ENCODE assay signal across 7 cellular contexts in the genomic region with DNA sequence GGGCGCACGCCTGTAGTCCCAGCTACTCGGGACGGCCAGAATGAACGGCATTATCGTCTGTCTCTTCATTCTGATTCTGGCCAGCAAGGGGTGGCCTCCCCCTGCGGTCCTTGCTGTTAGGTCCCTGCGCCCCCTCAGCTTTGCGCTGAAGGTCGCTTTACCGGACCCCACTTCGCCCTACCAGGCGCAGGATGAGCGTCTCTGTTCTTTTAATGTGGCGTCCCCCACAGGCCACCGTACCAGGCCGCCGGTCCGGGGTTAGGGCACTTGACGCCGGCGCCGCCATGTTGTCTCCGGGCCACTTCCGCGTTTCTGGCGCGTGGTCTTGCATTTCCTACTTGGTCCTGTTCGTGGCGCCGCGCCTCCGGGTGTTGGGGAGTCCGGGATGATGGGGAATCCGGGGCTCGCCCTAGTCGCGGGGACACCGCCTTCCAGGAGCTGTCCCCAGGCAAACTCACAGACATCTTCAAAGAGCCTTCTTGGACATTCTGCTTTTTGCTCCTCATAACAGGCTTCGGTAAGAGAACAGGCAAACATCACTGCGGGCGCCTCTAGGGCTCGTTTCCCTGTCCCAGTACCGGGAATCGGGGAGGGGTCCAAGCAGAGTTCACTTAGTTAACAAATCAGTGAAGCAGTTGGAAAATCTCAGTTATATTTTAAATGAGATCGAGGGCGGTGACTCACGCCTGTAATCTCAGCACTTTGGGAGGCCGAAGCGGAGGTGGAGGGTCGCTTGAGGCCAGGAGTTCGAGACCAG. TPM values are rescaled to one million over a fixed set of nuclear protein-coding genes. Genes with fewer than 3 reads are reported as not detected.
DNase-seq lines count a peak whose midpoint lies in the region; ATAC-seq, FAIRE-seq and TF ChIP-seq lines count a peak whose summit lies in the region.

No MANE protein-coding gene starts in this region.

- peak overlapping the region; percentile 92 for H3K4me2 ChIP-seq in GM12878 (ENCODE audit: control insufficient read depth, insufficient read depth)

- peak overlapping the region; percentile 81 for H3K9ac ChIP-seq in GM12878 (ENCODE audit: control insufficient read depth, insufficient read depth, low read length)

- H2AFZ ChIP-seq in GM12878 (ENCODE audit: control insufficient read depth, low read depth, low read length), result peak overlapping the region; percentile 98

- no peaks in the 10 kb centered on the region; the same call in 1 of the 2 replicates for H3K79me2 ChIP-seq in GM12878 (ENCODE audit: control insufficient read depth, insufficient read depth, low read length)

- SMC1A ChIA-PET in GM12878 (lab: Charles Lee; ENCODE audit: uncharacterized antibody, unreplicated experiment), result interaction anchor here (0.6 to 3.1 kb wide), 17 partner anchors 9 to 803 kb away, joined by 3 to 24 read pairs (median 4); a partner anchor contains a TSS

- BruUV-seq in GM12878 (replicated peaks; lab: Mats Ljungman, UMichigan), result TSS peak; percentile 90

- TF ChIP-seq RAD21 in GM12878 (IDR thresholded peaks at IDR 0.05; ENCODE audit: insufficient read depth, low read depth, low read length), result peak; percentile 82

- peak; percentile 85 for ATAC-seq in GM18511 (IDR thresholded peaks at IDR 0.05; ENCODE audit: unreplicated experiment)
- ATAC-seq in HG03039 (IDR thresholded peaks at IDR 0.05; ENCODE audit: unreplicated experiment), result peak; percentile 97
- ATAC-seq in GM12878, result peak; percentile 93

- no peaks in the 10 kb centered on the region for H3K27me3 ChIP-seq in GM12878 (replicated peaks in 1 of 2; ENCODE audit: control insufficient read depth in 2 of 2, insufficient read depth in 2 of 2, low read length in 1 of 2)

- no peaks in the 10 kb centered on the region for H3K36me3 ChIP-seq in GM12878 (ENCODE audit: control insufficient read depth in 2 of 2, insufficient read depth in 2 of 2, low read length in 1 of 2)

- H3K4me3 ChIP-seq in GM12878 (peak overlapping the region; percentile 90), retinal pigment epithelial cell (ENCODE audit: low read length) (peak overlapping the region; percentile 72)

- peaks cover 6% of the 10 kb centered on the region for H3K4me1 ChIP-seq in GM12878 (ENCODE audit: control insufficient read depth, insufficient read depth, low read length)

- FAIRE-seq in GM12878 (lab: Jason Lieb, UNC), result peak; percentile 95

- TF ChIP-seq EP300 in GM12878 (IDR thresholded peaks at IDR 0.05; ENCODE audit: borderline replicate concordance in 1 of 2, control insufficient read depth in 1 of 2, low read depth in 2 of 2, low read length in 2 of 2), result no peak

- H4K20me1 ChIP-seq in GM12878 (ENCODE audit: control insufficient read depth, insufficient read depth), result no peaks in the 10 kb centered on the region

- POLR2A ChIA-PET in GM12878 (lab: Charles Lee), result interaction anchor here (0.6 to 1.0 kb wide), 2 partner anchors 8 to 225 kb away, joined by 3 to 5 read pairs; a partner anchor contains a TSS

- RAD21 ChIA-PET in GM12878 (lab: Charles Lee; ENCODE audit: unreplicated experiment), result interaction anchor here (0.9 to 2.5 kb wide), 15 partner anchors 8 to 492 kb away, joined by 3 to 14 read pairs (median 4); a partner anchor contains a TSS

- no peaks in the 10 kb centered on the region for H3K9me3 ChIP-seq in GM12878 (replicated peaks; ENCODE audit: control insufficient read depth, insufficient read depth, low read length)

- intact Hi-C loops in GM12878 (cut with micrococcal nuclease; ENCODE audit: unreplicated experiment), result loop anchor here (1.0 to 10.0 kb wide), 8 partner anchors 9 to 485 kb away; a partner anchor contains a TSS

- 1% methylated on average over 46 of the region's 52 CpGs for WGBS in GM12878 (ENCODE audit: insufficient coverage, insufficient replicate concordance, low lambda C conversion rate, missing lambda C conversion rate)

- H3K27ac ChIP-seq in GM12878 (ENCODE audit: control insufficient read depth, insufficient read depth), result peak overlapping the region; percentile 87

- CTCF ChIA-PET in GM12878 (lab: Yijun Ruan, JAX), result interaction anchor here (0.9 to 3.6 kb wide), 16 partner anchors 8 to 927 kb away, joined by 3 to 15 read pairs (median 5); a partner anchor contains a TSS

- in situ Hi-C loops in GM12878 (cut with MboI), result loop anchor here (25.0 kb wide), 1 partner anchor 207 kb away; no protein-coding TSS in a partner anchor

- peak; percentile 59 for DNase-seq in NCI-H2029 treated with DMSO at 0.1 percent for 48 hours (lab: John Stamatoyannopoulos, UW)
- peak; percentile 62 for DNase-seq in T1000 (lab: John Stamatoyannopoulos, UW)
- peak; percentile 65 for DNase-seq in GM12878 (ENCODE audit: low read depth, low spot score)
- DNase-seq in hypothalamus (lab: John Stamatoyannopoulos, UW), result peak; percentile 55 to 97 (median 93)
- peak; percentile 84 for DNase-seq in retinal pigment epithelial cell (ENCODE audit: low read depth)

- peak; percentile 74 for TF ChIP-seq POLR2A in GM12878 (IDR thresholded peaks at IDR 0.05; ENCODE audit: low read depth, low read length)

- TF ChIP-seq CTCF in GM12878 (IDR thresholded peaks at IDR 0.05 in 2 of 3, conservative IDR thresholded peaks at IDR 0.05 in 1 of 3; ENCODE audit: control insufficient read depth in 2 of 3, extremely low read depth in 1 of 3, insufficient read depth in 1 of 3, low read depth in 3 of 3, low read length in 3 of 3) (peak; percentile 74 to 81 (median 78)), retinal pigment epithelial cell (conservative IDR thresholded peaks at IDR 0.05; ENCODE audit: low read depth, low read length) (peak; percentile 65)

TF ChIP-seq in GM12878, 131 proteins besides CTCF, POLR2A, EP300 and RAD21 (continues in another document):
- TF ChIP-seq, protein P1, sequence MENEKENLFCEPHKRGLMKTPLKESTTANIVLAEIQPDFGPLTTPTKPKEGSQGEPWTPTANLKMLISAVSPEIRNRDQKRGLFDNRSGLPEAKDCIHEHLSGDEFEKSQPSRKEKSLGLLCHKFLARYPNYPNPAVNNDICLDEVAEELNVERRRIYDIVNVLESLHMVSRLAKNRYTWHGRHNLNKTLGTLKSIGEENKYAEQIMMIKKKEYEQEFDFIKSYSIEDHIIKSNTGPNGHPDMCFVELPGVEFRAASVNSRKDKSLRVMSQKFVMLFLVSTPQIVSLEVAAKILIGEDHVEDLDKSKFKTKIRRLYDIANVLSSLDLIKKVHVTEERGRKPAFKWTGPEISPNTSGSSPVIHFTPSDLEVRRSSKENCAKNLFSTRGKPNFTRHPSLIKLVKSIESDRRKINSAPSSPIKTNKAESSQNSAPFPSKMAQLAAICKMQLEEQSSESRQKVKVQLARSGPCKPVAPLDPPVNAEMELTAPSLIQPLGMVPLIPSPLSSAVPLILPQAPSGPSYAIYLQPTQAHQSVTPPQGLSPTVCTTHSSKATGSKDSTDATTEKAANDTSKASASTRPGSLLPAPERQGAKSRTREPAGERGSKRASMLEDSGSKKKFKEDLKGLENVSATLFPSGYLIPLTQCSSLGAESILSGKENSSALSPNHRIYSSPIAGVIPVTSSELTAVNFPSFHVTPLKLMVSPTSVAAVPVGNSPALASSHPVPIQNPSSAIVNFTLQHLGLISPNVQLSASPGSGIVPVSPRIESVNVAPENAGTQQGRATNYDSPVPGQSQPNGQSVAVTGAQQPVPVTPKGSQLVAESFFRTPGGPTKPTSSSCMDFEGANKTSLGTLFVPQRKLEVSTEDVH (IDR thresholded peaks at IDR 0.05; ENCODE audit: low read depth, partially characterized antibody), result peak; percentile 48
- no peak for TF ChIP-seq RAD51 (IDR thresholded peaks at IDR 0.05)
- TF ChIP-seq CHD1 (IDR thresholded peaks at IDR 0.05; ENCODE audit: low read depth, low read length), result no peak
- peak; percentile 44 for TF ChIP-seq SP1 (IDR thresholded peaks at IDR 0.05; ENCODE audit: low read depth, low read length)
- no peak for TF ChIP-seq ZNF622 (IDR thresholded peaks at IDR 0.05)
- TF ChIP-seq GATAD2B (conservative IDR thresholded peaks at IDR 0.05; ENCODE audit: low read depth), result peak; percentile 84
- peak; percentile 64 for TF ChIP-seq CHD2 (IDR thresholded peaks at IDR 0.05; ENCODE audit: borderline replicate concordance, low read depth, low read length)

RNA-seq across cellular contexts. Expression of a gene that starts 8.5 kb away (rescaled TPM):
- 144 and 149 TPM in 2 replicates for total RNA-seq in GM12878 (2013; cell fraction: nucleolus; rRNA removed)
- total RNA-seq in GM12878 (2014; rRNA removed) (66.5 and 77.5 TPM in 2 replicates), GM12878 (2014; rRNA removed; fragmentation: Illumina TruSeq; extraction: Trizol) (137 and 145 TPM in 2 replicates), GM12878 (2021) (58.0 and 61.0 TPM in 2 replicates)
- 47.7 TPM for polyA plus RNA-seq in GM12878 (2011; ENCODE audit: low read depth)
- polyA plus RNA-seq in GM12878 (2011; rRNA removed) (152 and 175 TPM in 2 replicates), GM12878 (2014; fragmentation: Illumina TruSeq; extraction: Trizol) (142 and 198 TPM in 2 replicates), GM12878 (2014; fragmentation: Nextera tagmentation; extraction: Ambion mirVana) (10 to 100 TPM; 56.0 to 73.5 TPM), GM12878 (2014; rRNA removed) (61.1 and 72.9 TPM in 2 replicates), GM12878 (2016; fragmentation: Nextera tagmentation; extraction: Ambion mirVana) (100 to 1,000 TPM in 1 of 2 experiments, 10 to 100 TPM in 1; 94.4 to 104 TPM)
- polyA plus RNA-seq in GM12878 (2011; cell fraction: cytosol; rRNA removed), result 60.3 and 89.4 TPM in 2 replicates
- 175 and 179 TPM in 2 replicates for polyA plus RNA-seq in GM12878 (2011; cell fraction: nucleus; rRNA removed)
- 55.1 and 60.8 TPM in 2 replicates for polyA plus RNA-seq in GM12878 (2012)
- 88.4 and 98.2 TPM in 2 replicates for polyA minus RNA-seq in GM12878 (2011; rRNA and poly(A)+ RNA removed)
- polyA minus RNA-seq in GM12878 (2011; cell fraction: cytosol; rRNA and poly(A)+ RNA removed), result 37.7 and 60.1 TPM in 2 replicates
- polyA minus RNA-seq in GM12878 (2011; cell fraction: nucleus; rRNA and poly(A)+ RNA removed), result 38.4 and 44.7 TPM in 2 replicates

RNA-seq across cellular contexts. Expression of a gene that starts 43.7 kb away (rescaled TPM):
- total RNA-seq in GM12878 (2013; cell fraction: nucleolus; rRNA removed), result 4.3 TPM in 2 replicates
- 40.8 and 41.2 TPM in 2 replicates for total RNA-seq in GM12878 (2014; rRNA removed)
- total RNA-seq in GM12878 (2014; rRNA removed; fragmentation: Illumina TruSeq; extraction: Trizol), result 18.1 and 19.5 TPM in 2 replicates
- total RNA-seq in GM12878 (2021), result 30.6 and 31.1 TPM in 2 replicates
- 6.2 TPM for polyA plus RNA-seq in GM12878 (2011; ENCODE audit: low read depth)
- polyA plus RNA-seq in GM12878 (2011; rRNA removed), result 17.8 and 23.5 TPM in 2 replicates
- 19.5 and 23.2 TPM in 2 replicates for polyA plus RNA-seq in GM12878 (2011; cell fraction: cytosol; rRNA removed)
- polyA plus RNA-seq in GM12878 (2011; cell fraction: nucleus; rRNA removed), result 12.9 and 15.3 TPM in 2 replicates
- polyA plus RNA-seq in GM12878 (2012), result 11.6 and 16.4 TPM in 2 replicates
- polyA plus RNA-seq in GM12878 (2014; fragmentation: Illumina TruSeq; extraction: Trizol), result 24.1 and 29.0 TPM in 2 replicates
- polyA plus RNA-seq in GM12878 (2014; fragmentation: Nextera tagmentation; extraction: Ambion mirVana), result 10 to 100 TPM in 1 of 2 experiments, 1 to 10 TPM in 1; 9.9 to 12.5 TPM
- polyA plus RNA-seq in GM12878 (2014; rRNA removed), result 50.0 and 51.9 TPM in 2 replicates
- 10 to 100 TPM; 31.9 to 37.4 TPM for polyA plus RNA-seq in GM12878 (2016; fragmentation: Nextera tagmentation; extraction: Ambion mirVana)
- 16.4 and 21.4 TPM in 2 replicates for polyA minus RNA-seq in GM12878 (2011; rRNA and poly(A)+ RNA removed)
- 11.1 and 15.7 TPM in 2 replicates for polyA minus RNA-seq in GM12878 (2011; cell fraction: cytosol; rRNA and poly(A)+ RNA removed)
- polyA minus RNA-seq in GM12878 (2011; cell fraction: nucleus; rRNA and poly(A)+ RNA removed), result 6.0 and 8.9 TPM in 2 replicates

Comparison
In these comparisons a context has a peak if more than half of its experiments do, and no peak if none do; other contexts are left out.
1. Peak in every context shown above with its lines: DNase-seq, ATAC-seq, H3K4me3 ChIP-seq and H3K27ac ChIP-seq.